In the genomic region with DNA sequence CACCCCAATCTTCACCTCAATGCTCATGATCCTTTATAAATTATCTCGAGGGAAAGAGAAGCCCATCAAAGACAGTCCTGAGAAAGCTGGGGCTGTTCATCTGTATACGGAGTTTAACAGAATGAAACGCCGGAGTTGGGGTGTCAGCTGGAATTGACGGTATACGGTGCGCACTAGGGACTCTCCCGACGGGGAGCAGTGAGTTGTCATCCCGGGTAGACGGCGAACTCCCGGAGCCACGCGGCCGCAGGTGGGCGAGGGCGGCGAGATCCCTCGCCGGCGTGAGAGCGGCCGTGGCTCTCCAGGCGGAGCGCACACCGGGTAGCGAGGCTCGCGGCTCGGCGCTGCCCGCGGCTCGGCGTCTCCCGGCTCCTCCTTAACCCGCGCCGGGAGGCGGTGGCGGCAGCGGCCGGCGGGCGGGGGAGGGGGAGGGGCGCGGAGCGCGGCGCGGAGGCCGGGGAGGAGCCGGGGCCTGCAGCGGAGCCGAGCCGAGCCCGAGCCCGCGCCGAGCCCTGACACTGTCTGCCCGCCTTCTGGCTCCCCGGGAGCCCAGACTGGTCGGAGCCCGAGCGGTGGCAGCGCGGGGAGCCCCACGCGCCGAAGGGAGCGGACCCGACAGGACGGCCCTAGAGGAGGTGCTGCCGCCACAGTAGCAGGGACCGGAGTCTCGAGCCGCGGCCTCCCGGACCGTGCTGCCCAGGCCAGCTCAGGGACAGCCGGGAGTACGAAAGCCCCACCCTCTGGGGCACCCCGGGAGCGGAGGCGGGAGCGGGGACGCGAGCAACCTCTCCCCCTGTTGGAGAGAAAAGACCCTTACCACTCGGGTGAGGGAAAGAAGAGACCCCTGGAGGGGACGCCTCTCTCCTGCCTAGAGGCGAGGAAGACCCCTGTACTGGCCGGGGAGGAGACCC, we compare ENCODE assay signal across 1 cellular context.
TF ChIP-seq lines count a peak whose summit lies in the region.

A gene (plus strand): TSS at position 475 of the 911 bp plus-strand sequence. CDS start 7,117 bp downstream, outside the sequence.

TF ChIP-seq in HepG2, 621 proteins besides CTCF, POLR2A, EP300 and RAD21 (continued from another document):
- 0 out of 2 replicates have a peak, but pooled peaks have one; percentile 25 for TF ChIP-seq ZBTB7A (CRISPR knock-in tag; IDR thresholded peaks at IDR 0.05)
- TF ChIP-seq KDM4B (CRISPR knock-in tag; IDR thresholded peaks at IDR 0.05) = no peak
- peak; percentile 69; the same call in 1 of the 2 replicates for TF ChIP-seq ZSCAN31 (CRISPR knock-in tag; IDR thresholded peaks at IDR 0.05; ENCODE audit: low read depth)
- no peak for TF ChIP-seq RFX3 (CRISPR knock-in tag; IDR thresholded peaks at IDR 0.05)
- TF ChIP-seq WIZ (CRISPR knock-in tag; IDR thresholded peaks at IDR 0.05) = 0 out of 2 replicates have a peak, but pooled peaks have one; percentile 29
- TF ChIP-seq GABPB1 (CRISPR knock-in tag; IDR thresholded peaks at IDR 0.05) = peak; percentile 69; the same call in 1 of the 2 replicates
- no peak for TF ChIP-seq ZBTB8A (CRISPR knock-in tag; IDR thresholded peaks at IDR 0.05; ENCODE audit: borderline replicate concordance, low read depth)
- no peak for TF ChIP-seq ZNF207 (IDR thresholded peaks at IDR 0.05; ENCODE audit: borderline replicate concordance)
- TF ChIP-seq, protein P1, sequence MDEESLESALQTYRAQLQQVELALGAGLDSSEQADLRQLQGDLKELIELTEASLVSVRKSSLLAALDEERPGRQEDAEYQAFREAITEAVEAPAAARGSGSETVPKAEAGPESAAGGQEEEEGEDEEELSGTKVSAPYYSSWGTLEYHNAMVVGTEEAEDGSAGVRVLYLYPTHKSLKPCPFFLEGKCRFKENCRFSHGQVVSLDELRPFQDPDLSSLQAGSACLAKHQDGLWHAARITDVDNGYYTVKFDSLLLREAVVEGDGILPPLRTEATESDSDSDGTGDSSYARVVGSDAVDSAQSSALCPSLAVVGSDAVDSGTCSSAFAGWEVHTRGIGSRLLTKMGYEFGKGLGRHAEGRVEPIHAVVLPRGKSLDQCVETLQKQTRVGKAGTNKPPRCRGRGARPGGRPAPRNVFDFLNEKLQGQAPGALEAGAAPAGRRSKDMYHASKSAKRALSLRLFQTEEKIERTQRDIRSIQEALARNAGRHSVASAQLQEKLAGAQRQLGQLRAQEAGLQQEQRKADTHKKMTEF (CRISPR knock-in tag; IDR thresholded peaks at IDR 0.05) = peak; percentile 58; the same call in 1 of the 2 replicates
- TF ChIP-seq, protein P2, sequence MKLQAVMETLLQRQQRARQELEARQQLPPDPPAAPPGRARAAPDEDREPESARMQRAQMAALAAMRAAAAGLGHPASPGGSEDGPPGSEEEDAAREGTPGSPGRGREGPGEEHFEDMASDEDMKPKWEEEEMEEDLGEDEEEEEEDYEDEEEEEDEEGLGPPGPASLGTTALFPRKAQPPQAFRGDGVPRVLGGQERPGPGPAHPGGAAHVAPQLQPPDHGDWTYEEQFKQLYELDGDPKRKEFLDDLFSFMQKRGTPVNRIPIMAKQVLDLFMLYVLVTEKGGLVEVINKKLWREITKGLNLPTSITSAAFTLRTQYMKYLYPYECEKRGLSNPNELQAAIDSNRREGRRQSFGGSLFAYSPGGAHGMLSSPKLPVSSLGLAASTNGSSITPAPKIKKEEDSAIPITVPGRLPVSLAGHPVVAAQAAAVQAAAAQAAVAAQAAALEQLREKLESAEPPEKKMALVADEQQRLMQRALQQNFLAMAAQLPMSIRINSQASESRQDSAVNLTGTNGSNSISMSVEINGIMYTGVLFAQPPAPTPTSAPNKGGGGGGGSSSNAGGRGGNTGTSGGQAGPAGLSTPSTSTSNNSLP (IDR thresholded peaks at IDR 0.05; ENCODE audit: low read depth, low read length) = no peak
- TF ChIP-seq NR3C1 (CRISPR knock-in tag; IDR thresholded peaks at IDR 0.05) = no peak
- TF ChIP-seq, protein P3, sequence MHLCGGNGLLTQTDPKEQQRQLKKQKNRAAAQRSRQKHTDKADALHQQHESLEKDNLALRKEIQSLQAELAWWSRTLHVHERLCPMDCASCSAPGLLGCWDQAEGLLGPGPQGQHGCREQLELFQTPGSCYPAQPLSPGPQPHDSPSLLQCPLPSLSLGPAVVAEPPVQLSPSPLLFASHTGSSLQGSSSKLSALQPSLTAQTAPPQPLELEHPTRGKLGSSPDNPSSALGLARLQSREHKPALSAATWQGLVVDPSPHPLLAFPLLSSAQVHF (CRISPR knock-in tag; IDR thresholded peaks at IDR 0.05) = no peak
- TF ChIP-seq, protein P4, sequence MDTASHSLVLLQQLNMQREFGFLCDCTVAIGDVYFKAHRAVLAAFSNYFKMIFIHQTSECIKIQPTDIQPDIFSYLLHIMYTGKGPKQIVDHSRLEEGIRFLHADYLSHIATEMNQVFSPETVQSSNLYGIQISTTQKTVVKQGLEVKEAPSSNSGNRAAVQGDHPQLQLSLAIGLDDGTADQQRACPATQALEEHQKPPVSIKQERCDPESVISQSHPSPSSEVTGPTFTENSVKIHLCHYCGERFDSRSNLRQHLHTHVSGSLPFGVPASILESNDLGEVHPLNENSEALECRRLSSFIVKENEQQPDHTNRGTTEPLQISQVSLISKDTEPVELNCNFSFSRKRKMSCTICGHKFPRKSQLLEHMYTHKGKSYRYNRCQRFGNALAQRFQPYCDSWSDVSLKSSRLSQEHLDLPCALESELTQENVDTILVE (CRISPR knock-in tag; IDR thresholded peaks at IDR 0.05) = peak; percentile 59; the same call in 1 of the 2 replicates
- peak; percentile 57; the same call in 1 of the 2 replicates for TF ChIP-seq ZNF816 (CRISPR knock-in tag; IDR thresholded peaks at IDR 0.05; ENCODE audit: borderline replicate concordance)
- TF ChIP-seq TOPORS (CRISPR knock-in tag; IDR thresholded peaks at IDR 0.05) = no peak
- peak; percentile 95 for TF ChIP-seq PHF8 (CRISPR knock-in tag; IDR thresholded peaks at IDR 0.05)
